15 cellular contexts compared by ENCODE assay signal in genomic region chr22:49765091-49765771, GRCh38.
A peak's percentile ranks its signal among the peaks of the same experiment; 100 is the strongest.
DNase-seq lines count a peak whose midpoint lies in the region; ATAC-seq and TF ChIP-seq lines count a peak whose summit lies in the region.
"Had no signal": no experiment of that assay in that cellular context is flagged by ENCODE, and none has a peak within 500 bp of the region (broad histone marks: within the 10 kb centered on the region; RNA-seq: fewer than 3 reads in every experiment).

No MANE protein-coding gene starts in this region.

- 80% methylated on average over 17 of the region's 17 CpGs for WGBS in right cardiac atrium

- H3K27me3 ChIP-seq in right cardiac atrium (ENCODE audit: control insufficient read depth, insufficient read depth), result no peaks in the 10 kb centered on the region

- no peaks in the 10 kb centered on the region for H3K27me3 Mint-ChIP-seq in activated CD8-positive, alpha-beta memory T cell treated with anti-CD3 and anti-CD28 coated beads, Interleukin-2, amount 10 ng/mL, durations not matched to agents 7 days and 5 days
- H3K27me3 Mint-ChIP-seq in neural crest cell (ENCODE audit: low read depth), result peaks cover 2% of the 10 kb centered on the region
- H3K27me3 Mint-ChIP-seq: activated T-helper 17 cell treated with anti-CD3 and anti-CD28 coated beads, Interleukin-2, amount 50 U/mL, for 72 hours; stimulated activated naive CD8-positive, alpha-beta T cell treated with anti-CD3 and anti-CD28 coated beads, Interleukin-15, amount 100 ng/mL, for 72 hours had no signal

- H3K9me3 Mint-ChIP-seq in activated CD8-positive, alpha-beta memory T cell treated with anti-CD3 and anti-CD28 coated beads, Interleukin-2, amount 10 ng/mL, durations not matched to agents 7 days and 5 days (ENCODE audit: low read depth), result peaks cover 3% of the 10 kb centered on the region
- peaks cover 8% of the 10 kb centered on the region for H3K9me3 Mint-ChIP-seq in neural crest cell
- H3K9me3 Mint-ChIP-seq: activated T-helper 17 cell treated with anti-CD3 and anti-CD28 coated beads, Interleukin-2, amount 50 U/mL, for 72 hours had no signal

- no peak overlapping the region for H3K4me3 ChIP-seq in right cardiac atrium (ENCODE audit: low read length)

- H3K4me1 ChIP-seq in right cardiac atrium (ENCODE audit: control insufficient read depth, insufficient read depth, low read length), result no peaks in the 10 kb centered on the region

- no peak for TF ChIP-seq CTCF in neural crest cell (conservative IDR thresholded peaks at IDR 0.05)

- intact Hi-C loops in right cardiac atrium (cut with DNase I) (loop anchor here in 2 of 4 donors (10.0 kb wide), 2 partner anchors 140 to 150 kb away; partner anchors contain the start of genes ALG12 (in 1 of the 2) and CRELD2 (in 1 of the 2)), cardiac septum (cut with DNase I) (loop anchor here (5.0 kb wide), 1 partner anchor 152 kb away; the partner anchor contains the start of genes ALG12 and CRELD2), left colon (cut with DNase I, micrococcal nuclease) (loop anchor here in 1 of 2 donors (10.0 kb wide), 1 partner anchor 270 kb away; no protein-coding TSS in a partner anchor)

- no peaks in the 10 kb centered on the region for H3K9me3 ChIP-seq in right cardiac atrium (ENCODE audit: control insufficient read depth, low read length)

- H3K4me1 Mint-ChIP-seq in activated CD8-positive, alpha-beta memory T cell treated with anti-CD3 and anti-CD28 coated beads, Interleukin-2, amount 10 ng/mL, durations not matched to agents 7 days and 5 days, result peaks cover 20% of the 10 kb centered on the region
- peaks cover 4% of the 10 kb centered on the region for H3K4me1 Mint-ChIP-seq in neural crest cell

- H3K36me3 Mint-ChIP-seq in activated CD8-positive, alpha-beta memory T cell treated with anti-CD3 and anti-CD28 coated beads, Interleukin-2, amount 10 ng/mL, durations not matched to agents 7 days and 5 days, result peaks cover 3% of the 10 kb centered on the region
- peaks cover 3% of the 10 kb centered on the region for H3K36me3 Mint-ChIP-seq in neural crest cell (ENCODE audit: low read depth)

- CTCF ChIA-PET in activated CD8-positive, alpha-beta memory T cell treated with anti-CD3 and anti-CD28 coated beads, Interleukin-2, amount 10 ng/mL, durations not matched to agents 7 days and 5 days (lab: Charles Lee), result no interaction called here

- ATAC-seq in right cardiac atrium (no peak), HG02970 (IDR thresholded peaks at IDR 0.05; ENCODE audit: low FRiP score, unreplicated experiment) (no peak), left colon (no peak)
- ATAC-seq in activated CD8-positive, alpha-beta memory T cell treated with anti-CD3 and anti-CD28 coated beads, Interleukin-2, amount 10 ng/mL, durations not matched to agents 7 days and 5 days, result no peak
- ATAC-seq: activated T-helper 17 cell treated with anti-CD3 and anti-CD28 coated beads, Interleukin-2, amount 50 U/mL, for 72 hours; Right ventricle myocardium inferior; stimulated activated naive CD8-positive, alpha-beta T cell treated with anti-CD3 and anti-CD28 coated beads, Interleukin-15, amount 100 ng/mL, for 72 hours had no signal

- H3K27ac Mint-ChIP-seq in activated CD8-positive, alpha-beta memory T cell treated with anti-CD3 and anti-CD28 coated beads, Interleukin-2, amount 10 ng/mL, durations not matched to agents 7 days and 5 days, result no peak overlapping the region
- no peak overlapping the region for H3K27ac Mint-ChIP-seq in neural crest cell (ENCODE audit: unreplicated experiment)
- H3K27ac Mint-ChIP-seq: activated T-helper 17 cell treated with anti-CD3 and anti-CD28 coated beads, Interleukin-2, amount 50 U/mL, for 72 hours; mesothelial cell of epicardium had no signal

- DNase-seq in right cardiac atrium (peak in 2 of 3 donors; percentile 28 to 42), cardiac septum (ENCODE audit: low spot score) (no peak), neural crest cell (ENCODE audit: low read depth, low spot score) (no peak), NCI-H187 (lab: John Stamatoyannopoulos, UW) (no peak), left colon (no peak)
- peak; percentile 29 for DNase-seq in activated CD8-positive, alpha-beta memory T cell treated with anti-CD3 and anti-CD28 coated beads, Interleukin-2, amount 10 ng/mL, durations not matched to agents 7 days and 5 days
- DNase-seq: activated CD4-positive, alpha-beta T cell treated with anti-CD3 and anti-CD28 coated beads for 4 hours; anterior cingulate cortex; NCI-H1048; stimulated activated naive CD8-positive, alpha-beta T cell treated with anti-CD3 and anti-CD28 coated beads, Interleukin-15, amount 100 ng/mL, for 72 hours; T-helper 2 cell had no signal

- H3K27ac ChIP-seq in right cardiac atrium (ENCODE audit: low read length), result no peak overlapping the region

- no peak overlapping the region for H3K4me3 Mint-ChIP-seq in activated CD8-positive, alpha-beta memory T cell treated with anti-CD3 and anti-CD28 coated beads, Interleukin-2, amount 10 ng/mL, durations not matched to agents 7 days and 5 days
- peak overlapping the region; percentile 56 for H3K4me3 Mint-ChIP-seq in neural crest cell
- H3K4me3 Mint-ChIP-seq: activated T-helper 17 cell treated with anti-CD3 and anti-CD28 coated beads, Interleukin-2, amount 50 U/mL, for 72 hours; mesothelial cell of epicardium; stimulated activated naive CD8-positive, alpha-beta T cell treated with anti-CD3 and anti-CD28 coated beads, Interleukin-15, amount 100 ng/mL, for 72 hours had no signal

Comparison
In these comparisons a context has a peak if more than half of its experiments do, and no peak if none do; other contexts are left out.
1. DNase-seq: peak in right cardiac atrium (2 of 3) and activated CD8-positive, alpha-beta memory T cell treated with anti-CD3 and anti-CD28 coated beads, Interleukin-2, amount 10 ng/mL, durations not matched to agents 7 days and 5 days (single experiment); none in cardiac septum (single experiment), neural crest cell (single experiment), NCI-H187 (0 of 2) and left colon (0 of 2).